12 cellular contexts compared by ENCODE assay signal in genomic region chr17:66975614-66976378, GRCh38. TPM values are rescaled to one million over a fixed set of nuclear protein-coding genes. Genes with fewer than 3 reads are reported as not detected.
DNase-seq lines count a peak whose midpoint lies in the region; ATAC-seq, FAIRE-seq and TF ChIP-seq lines count a peak whose summit lies in the region.
"Had no signal": no experiment of that assay in that cellular context is flagged by ENCODE, and none has a peak within 500 bp of the region (broad histone marks: within the 10 kb centered on the region; RNA-seq: fewer than 3 reads in every experiment).

No MANE protein-coding gene starts in this region.

- H3K23me2 ChIP-seq in H1 (ENCODE audit: low read depth, low read length): no peaks in the 10 kb centered on the region; the same call in 1 of the 2 replicates

- 0 out of 2 replicates have a peak overlapping the region, but pooled peaks have one; percentile 31 for H2BK12ac ChIP-seq in H1 (ENCODE audit: low read depth, low read length)

- TF ChIP-seq CTCF in H1 (IDR thresholded peaks at IDR 0.05; ENCODE audit: control extremely low read depth in 1 of 3, insufficient read depth in 1 of 3, low read depth in 1 of 3, low read length in 3 of 3): peak; percentile 49 to 75 (median 67)

- no peak overlapping the region for H3K27ac ChIP-seq in H1 (ENCODE audit: low read depth, low read length)
- H3K27ac ChIP-seq in effector memory CD4-positive, alpha-beta T cell (ENCODE audit: insufficient read depth, low read length, poor library complexity, severe bottlenecking): no peak overlapping the region
- H3K27ac ChIP-seq: sigmoid colon had no signal

- H4K91ac ChIP-seq in H1 (replicated peaks; ENCODE audit: insufficient read length, low read length): no peak overlapping the region

- peaks cover 28% of the 10 kb centered on the region for H3K27me3 Mint-ChIP-seq in activated CD4-positive, alpha-beta T cell treated with anti-CD3 and anti-CD28 coated beads for 36 hours

- H3K27me3 ChIP-seq in H1 (replicated peaks in 1 of 4; ENCODE audit: control insufficient read depth in 3 of 4, extremely low read depth in 1 of 4, insufficient read depth in 3 of 4, low read length in 3 of 4): no peaks in the 10 kb centered on the region
- H3K27me3 ChIP-seq in effector memory CD4-positive, alpha-beta T cell (replicated peaks; ENCODE audit: control insufficient read depth, insufficient read depth, low read length, poor library complexity, severe bottlenecking): peaks cover 12% of the 10 kb centered on the region

- no peak overlapping the region for H3K18ac ChIP-seq in H1 (ENCODE audit: extremely low read depth, low read length)

- no peak overlapping the region for H4K5ac ChIP-seq in H1 (ENCODE audit: insufficient read length, low read depth, low read length)

- no peak overlapping the region for H2BK120ac ChIP-seq in H1 (replicated peaks; ENCODE audit: low read depth, low read length)

- H4K8ac ChIP-seq in H1 (ENCODE audit: extremely low read depth, insufficient read depth, low read length): no peak overlapping the region

- CTCF ChIA-PET in activated CD4-positive, alpha-beta T cell treated with anti-CD3 and anti-CD28 coated beads for 36 hours (lab: Charles Lee): interaction anchor here (1.0 kb wide), 1 partner anchor 228 kb away, joined by 3 read pairs; no protein-coding TSS in a partner anchor
- CTCF ChIA-PET in H1 (lab: Charles Lee; ENCODE audit: partially characterized antibody): interaction anchor here (0.7 to 3.0 kb wide), 25 partner anchors 10 to 262 kb away, joined by 3 to 29 read pairs (median 4); no protein-coding TSS in a partner anchor

- peaks cover 0 to 2% (median 1%) of the 10 kb centered on the region in 4 experiments; a peak in 2 of 7 replicates for H3K4me1 ChIP-seq in H1 (replicated peaks in 1 of 4; ENCODE audit: control insufficient read depth in 3 of 4, insufficient read depth in 4 of 4, low read length in 3 of 4)
- no peaks in the 10 kb centered on the region for H3K4me1 ChIP-seq in effector memory CD4-positive, alpha-beta T cell (ENCODE audit: control insufficient read depth, insufficient read depth, low read length, poor library complexity, severe bottlenecking)

- no peak overlapping the region for H3K56ac ChIP-seq in H1 (replicated peaks; ENCODE audit: insufficient read length, low read depth, low read length)

- H2AK5ac ChIP-seq in H1 (ENCODE audit: low read depth, low read length): no peak overlapping the region

- H3K27ac Mint-ChIP-seq in activated CD4-positive, alpha-beta T cell treated with anti-CD3 and anti-CD28 coated beads for 36 hours: no peak overlapping the region
- H3K27ac Mint-ChIP-seq: stimulated activated naive CD8-positive, alpha-beta T cell treated with anti-CD3 and anti-CD28 coated beads, Interleukin-15, Interleukin-2, amounts not matched to agents 100 ng/mL and 50 ng/mL, for 24 hours had no signal

- H3K4ac ChIP-seq in H1 (replicated peaks; ENCODE audit: insufficient read length, low read depth, low read length): no peak overlapping the region

- no peaks in the 10 kb centered on the region for H3K79me2 ChIP-seq in H1 (ENCODE audit: control insufficient read depth in 1 of 2, insufficient read depth in 2 of 2, low read length in 2 of 2)

- no peak for TF ChIP-seq EP300 in H1 (IDR thresholded peaks at IDR 0.05; ENCODE audit: borderline replicate concordance in 1 of 2, low read depth in 2 of 2, low read length in 2 of 2)

- no peaks in the 10 kb centered on the region for H3K36me3 Mint-ChIP-seq in activated CD4-positive, alpha-beta T cell treated with anti-CD3 and anti-CD28 coated beads for 36 hours (ENCODE audit: low read depth)

- peak; percentile 83 to 91 for TF ChIP-seq RAD21 in H1 (IDR thresholded peaks at IDR 0.05 in 1 of 2, conservative IDR thresholded peaks at IDR 0.05 in 1 of 2; ENCODE audit: low read depth in 2 of 2, low read length in 2 of 2)

- H3K9me3 ChIP-seq in H1 (ENCODE audit: insufficient read depth in 2 of 2, low read depth in 1 of 2, low read length in 1 of 2): no peaks in the 10 kb centered on the region
- H3K9me3 ChIP-seq in effector memory CD4-positive, alpha-beta T cell (ENCODE audit: control insufficient read depth, low read length): no peaks in the 10 kb centered on the region
- H3K9me3 ChIP-seq: sigmoid colon had no signal

- FAIRE-seq in H1 (lab: Jason Lieb, UNC): peak; percentile 50
- FAIRE-seq: GM19239 had no signal

- H3K79me1 ChIP-seq in H1 (ENCODE audit: low read depth, low read length): no peaks in the 10 kb centered on the region

- TF ChIP-seq POLR2A in H1 (IDR thresholded peaks at IDR 0.05; ENCODE audit: control extremely low read depth in 1 of 2, low read depth in 2 of 2, low read length in 2 of 2): no peak

- H3K4me3 ChIP-seq in H1 (ENCODE audit: extremely low read depth in 1 of 4, insufficient read depth in 2 of 4, low read depth in 3 of 4, low read length in 4 of 4): no peak overlapping the region
- H3K4me3 ChIP-seq in effector memory CD4-positive, alpha-beta T cell (ENCODE audit: insufficient read depth, low read depth, low read length, poor library complexity, severe bottlenecking): no peak overlapping the region
- H3K4me3 ChIP-seq: sigmoid colon had no signal

- no peaks in the 10 kb centered on the region for H4K20me1 ChIP-seq in H1 (replicated peaks in 1 of 2; ENCODE audit: control insufficient read depth in 1 of 2, insufficient read depth in 2 of 2, low read length in 2 of 2)

- intact Hi-C loops in activated CD4-positive, alpha-beta T cell treated with anti-CD3 and anti-CD28 coated beads for 36 hours (cut with DNase I, micrococcal nuclease): no loop called here

- no peak overlapping the region for H3K14ac ChIP-seq in H1 (ENCODE audit: insufficient read length)

- DNase-seq in activated CD4-positive, alpha-beta T cell treated with anti-CD3 and anti-CD28 coated beads for 36 hours: peak; percentile 40
- no peak for DNase-seq in activated CD4-positive, alpha-beta T cell treated with anti-CD3 and anti-CD28 coated beads for 1 hour
- DNase-seq in NCI-H69 (lab: John Stamatoyannopoulos, UW): peak; percentile 48
- DNase-seq in H1 (ENCODE audit: low read depth in 1 of 2, low spot score in 2 of 2): peak in 1 of 2 experiments; percentile 69
- DNase-seq in stimulated activated CD8-positive, alpha-beta memory T cell treated with anti-CD3 and anti-CD28 coated beads, Interleukin-4, amount 100 ng/mL, for 48 hours: peak; percentile 35
- no peak for DNase-seq in effector memory CD4-positive, alpha-beta T cell
- DNase-seq: cortex of kidney, sigmoid colon had no signal

- H3K4me3 Mint-ChIP-seq in activated CD4-positive, alpha-beta T cell treated with anti-CD3 and anti-CD28 coated beads for 36 hours: no peak overlapping the region
- H3K4me3 Mint-ChIP-seq: stimulated activated naive CD8-positive, alpha-beta T cell treated with anti-CD3 and anti-CD28 coated beads, Interleukin-15, Interleukin-2, amounts not matched to agents 100 ng/mL and 50 ng/mL, for 24 hours had no signal

- no peak overlapping the region for H2BK20ac ChIP-seq in H1 (ENCODE audit: low read length)

- H3K9ac ChIP-seq in H1 (replicated peaks in 1 of 4; ENCODE audit: extremely low read depth in 1 of 4, low read depth in 3 of 4, low read length in 3 of 4): no peak overlapping the region

- no peak overlapping the region for H2AFZ ChIP-seq in H1 (ENCODE audit: low read length)

- H3K36me3 ChIP-seq in H1 (ENCODE audit: control insufficient read depth in 2 of 4, insufficient read depth in 4 of 4, low read length in 3 of 4): no peaks in the 10 kb centered on the region
- H3K36me3 ChIP-seq in effector memory CD4-positive, alpha-beta T cell (ENCODE audit: control insufficient read depth, insufficient read depth, low read length): no peaks in the 10 kb centered on the region
- H3K36me3 ChIP-seq: sigmoid colon had no signal

- ATAC-seq in activated CD4-positive, alpha-beta T cell treated with anti-CD3 and anti-CD28 coated beads for 36 hours: no peak
- ATAC-seq in HG02798 (IDR thresholded peaks at IDR 0.05; ENCODE audit: poor library complexity, unreplicated experiment) (no peak), HG03175 (IDR thresholded peaks at IDR 0.05; ENCODE audit: unreplicated experiment) (no peak)

- POLR2A ChIA-PET in activated CD4-positive, alpha-beta T cell treated with anti-CD3 and anti-CD28 coated beads for 36 hours (lab: Charles Lee): no interaction called here
- POLR2A ChIA-PET in H1 (lab: Charles Lee; ENCODE audit: partially characterized antibody): no interaction called here

- H3K4me1 Mint-ChIP-seq in activated CD4-positive, alpha-beta T cell treated with anti-CD3 and anti-CD28 coated beads for 36 hours: no peaks in the 10 kb centered on the region

- H2BK5ac ChIP-seq in H1 (ENCODE audit: low read depth, low read length): no peak overlapping the region

- WGBS in H1 (ENCODE audit: extremely low coverage in 1 of 2, insufficient coverage in 1 of 2, insufficient read length in 1 of 2, insufficient replicate concordance in 2 of 2, low coverage in 1 of 2, low lambda C conversion rate in 2 of 2, missing lambda C conversion rate in 1 of 2), 2 experiments: 76% methylated on average over 14 of the region's 14 CpGs; no CpG with 5 or more reads in 1 of the 2 experiments

- H3K4me2 ChIP-seq in H1 (ENCODE audit: insufficient read depth in 1 of 2, low read depth in 2 of 2, low read length in 2 of 2): no peak overlapping the region

- H3K9me3 Mint-ChIP-seq in activated CD4-positive, alpha-beta T cell treated with anti-CD3 and anti-CD28 coated beads for 36 hours (ENCODE audit: low read depth): no peaks in the 10 kb centered on the region
- H3K9me3 Mint-ChIP-seq: stimulated activated naive CD8-positive, alpha-beta T cell treated with anti-CD3 and anti-CD28 coated beads, Interleukin-15, Interleukin-2, amounts not matched to agents 100 ng/mL and 50 ng/mL, for 24 hours had no signal

- peak overlapping the region; percentile 72; the same call in 1 of the 2 replicates for H2BK15ac ChIP-seq in H1 (ENCODE audit: low read length)

- H3K23ac ChIP-seq in H1 (ENCODE audit: insufficient read length): no peak overlapping the region

RNA-seq across cellular contexts. Expression of gene CACNG4, which starts 11.3 kb away (rescaled TPM):
- total RNA-seq in activated CD4-positive, alpha-beta T cell treated with anti-CD3 and anti-CD28 coated beads for 36 hours: not detected
- 5.6 and 5.9 TPM in 2 replicates for total RNA-seq in H1 (2021; fragmentation: NEBNext Ultra II Directional; extraction: Animal tissue kit (Norgen Biotek cat#: 25700))
- 3.6 and 5.3 TPM in 2 replicates for polyA plus RNA-seq in H1 (2011; rRNA removed)
- 2.7 TPM for polyA plus RNA-seq in H1 (2011; cell fraction: cytosol; rRNA removed)
- 3.2 TPM for polyA plus RNA-seq in H1 (2011; cell fraction: nucleus; rRNA removed)
- polyA plus RNA-seq in H1 (2012, experiment 1 of 2): 2.5 to 4.2 TPM (median 3.9 TPM) in 4 replicates
- polyA plus RNA-seq in H1 (2012, experiment 2 of 2): 4.1 TPM
- 3.8 TPM for polyA plus RNA-seq in H1 (2013, experiment 1 of 2)
- polyA plus RNA-seq in H1 (2013, experiment 2 of 2): 4.1 TPM
- polyA minus RNA-seq in H1 (2011; rRNA and poly(A)+ RNA removed): 1.4 and 2.0 TPM in 2 replicates
- 2.6 TPM for polyA minus RNA-seq in H1 (2011; cell fraction: cytosol; rRNA and poly(A)+ RNA removed)
- 1.2 TPM for polyA minus RNA-seq in H1 (2011; cell fraction: nucleus; rRNA and poly(A)+ RNA removed)

Comparison
In these comparisons a context has a peak if more than half of its experiments do, and no peak if none do; other contexts are left out.
1. DNase-seq: peak in activated CD4-positive, alpha-beta T cell treated with anti-CD3 and anti-CD28 coated beads for 36 hours (single experiment), NCI-H69 (single experiment) and stimulated activated CD8-positive, alpha-beta memory T cell treated with anti-CD3 and anti-CD28 coated beads, Interleukin-4, amount 100 ng/mL, for 48 hours (single experiment); none in activated CD4-positive, alpha-beta T cell treated with anti-CD3 and anti-CD28 coated beads for 1 hour (single experiment) and effector memory CD4-positive, alpha-beta T cell (0 of 3).